ENCODE assay signal across 1 cellular context in genomic region chr1:205775015-205775716, GRCh38.
TF ChIP-seq lines count a peak whose summit lies in the region.

RAB29 (minus strand) TSS chr1:205775482; CDS start chr1:205774956, 526 bp downstream.

TF ChIP-seq in K562, 482 proteins besides CTCF, POLR2A, EP300 and RAD21 (continued from another document):
- no peak for TF ChIP-seq ZNF609 (CRISPR knock-in tag; IDR thresholded peaks at IDR 0.05; ENCODE audit: borderline replicate concordance)
- no peak for TF ChIP-seq EZH2 (IDR thresholded peaks at IDR 0.05; ENCODE audit: borderline replicate concordance, low read depth, low read length)
- no peak for TF ChIP-seq NR2C2 (CRISPR knock-in tag; IDR thresholded peaks at IDR 0.05)
- peak; percentile 82 for TF ChIP-seq NR2C2 (tag; IDR thresholded peaks at IDR 0.05)
- peak; percentile 16; the same call in 1 of the 2 replicates for TF ChIP-seq XRCC5 (IDR thresholded peaks at IDR 0.05; ENCODE audit: low read depth, low read length)
- no peak for TF ChIP-seq GTF2B (IDR thresholded peaks at IDR 0.05; ENCODE audit: extremely low read depth, insufficient read length)
- TF ChIP-seq E2F5 (CRISPR knock-in tag; IDR thresholded peaks at IDR 0.05) = no peak
- no peak for TF ChIP-seq MTF1 (CRISPR knock-in tag; IDR thresholded peaks at IDR 0.05; ENCODE audit: borderline replicate concordance)
- TF ChIP-seq TCFL5 (CRISPR knock-in tag; conservative IDR thresholded peaks at IDR 0.05) = no peak
- no peak for TF ChIP-seq ESRRB (CRISPR knock-in tag; IDR thresholded peaks at IDR 0.05; ENCODE audit: borderline replicate concordance)
- TF ChIP-seq FOXJ2 (tag; IDR thresholded peaks at IDR 0.05) = peak; percentile 59; the same call in 1 of the 2 replicates
- peak; percentile 85 for TF ChIP-seq MGA (IDR thresholded peaks at IDR 0.05)
- TF ChIP-seq SAP30 (IDR thresholded peaks at IDR 0.05; ENCODE audit: borderline replicate concordance, insufficient read depth, low read depth, low read length, poor library complexity, severe bottlenecking) = peak; percentile 29
- TF ChIP-seq RHOXF2B (CRISPR knock-in tag; conservative IDR thresholded peaks at IDR 0.05) = no peak
- TF ChIP-seq RBM25 (IDR thresholded peaks at IDR 0.05; ENCODE audit: low read depth, low read length, severe bottlenecking) = no peak
- TF ChIP-seq ZNF212 (CRISPR knock-in tag; IDR thresholded peaks at IDR 0.05) = no peak
- TF ChIP-seq GATAD2A (IDR thresholded peaks at IDR 0.05) = 0 out of 2 replicates have a peak, but pooled peaks have one; percentile 44
- no peak for TF ChIP-seq IRF1 (CRISPR knock-in tag; IDR thresholded peaks at IDR 0.05; ENCODE audit: borderline replicate concordance)
- no peak for TF ChIP-seq PHF21A (IDR thresholded peaks at IDR 0.05; ENCODE audit: borderline replicate concordance, low read depth)
- TF ChIP-seq SMARCA5 (IDR thresholded peaks at IDR 0.05) = no peak
- no peak for TF ChIP-seq IRF9 (tag; IDR thresholded peaks at IDR 0.05)
- 0 out of 2 replicates have a peak, but pooled peaks have one; percentile 11 for TF ChIP-seq ZNF431 (CRISPR knock-in tag; IDR thresholded peaks at IDR 0.05)
- no peak for TF ChIP-seq CHD4 (IDR thresholded peaks at IDR 0.05; ENCODE audit: insufficient read depth, insufficient replicate concordance, low read depth, low read length, poor library complexity, severe bottlenecking)
- peak; percentile 35 for TF ChIP-seq EP400 (IDR thresholded peaks at IDR 0.05)
